Comparison of ENCODE assay signal across 8 cellular contexts in genomic region chr12:57745485-57745881, GRCh38. TPM values are rescaled to one million over a fixed set of nuclear protein-coding genes. Genes with fewer than 3 reads are reported as not detected.
DNase-seq lines count a peak whose midpoint lies in the region; ATAC-seq and TF ChIP-seq lines count a peak whose summit lies in the region.

No MANE protein-coding gene starts in this region.

- H3K9me3 ChIP-seq in left lung (no peaks in the 10 kb centered on the region), tibial nerve (no peaks in the 10 kb centered on the region)

- H3K36me3 Mint-ChIP-seq in activated naive CD4-positive, alpha-beta T cell treated with anti-CD3 and anti-CD28 coated beads for 36 hours (ENCODE audit: low read depth): peaks cover 36% of the 10 kb centered on the region

- peaks cover 0 to 45% of the 10 kb centered on the region in 2 donors for H3K36me3 ChIP-seq in left lung
- H3K36me3 ChIP-seq in tibial nerve: peaks cover 0 to 45% (median 4%) of the 10 kb centered on the region in 3 donors

- H3K9me3 Mint-ChIP-seq in activated naive CD4-positive, alpha-beta T cell treated with anti-CD3 and anti-CD28 coated beads for 36 hours: no peaks in the 10 kb centered on the region

- H3K27ac Mint-ChIP-seq in activated naive CD4-positive, alpha-beta T cell treated with anti-CD3 and anti-CD28 coated beads for 36 hours: peak overlapping the region; percentile 94

- TF ChIP-seq CTCF in left lung (IDR thresholded peaks at IDR 0.05) (no peak), tibial nerve (IDR thresholded peaks at IDR 0.05) (no peak)

- peaks cover 42% of the 10 kb centered on the region for H3K4me1 Mint-ChIP-seq in activated naive CD4-positive, alpha-beta T cell treated with anti-CD3 and anti-CD28 coated beads for 36 hours (ENCODE audit: low read depth)

- H3K27ac ChIP-seq in angular gyrus (ENCODE audit: low read depth, low read length) (peak overlapping the region; percentile 98), left lung (peak overlapping the region; percentile 91 to 92), tibial nerve (peak overlapping the region; percentile 93 to 99 (median 93))

- ATAC-seq in left lung (peak; percentile 2), HG02610 (IDR thresholded peaks at IDR 0.05; ENCODE audit: unreplicated experiment) (no peak), GM19397 (IDR thresholded peaks at IDR 0.05; ENCODE audit: unreplicated experiment) (no peak)

- WGBS in tibial nerve, 2 donors: 39 to 40% methylated on average over 8 of the region's 8 CpGs

- no peak for DNase-seq in activated naive CD4-positive, alpha-beta T cell treated with anti-CD3 and anti-CD28 coated beads for 36 hours
- no peak for DNase-seq in activated naive CD4-positive, alpha-beta T cell (lab: John Stamatoyannopoulos, UW)
- DNase-seq in left lung (no peak), tibial nerve (ENCODE audit: low spot score in 2 of 2) (no peak), NCI-H1048 (lab: John Stamatoyannopoulos, UW) (no peak)

- H3K4me3 ChIP-seq in left lung (peak overlapping the region; percentile 63 to 65), tibial nerve (peak overlapping the region; percentile 49 to 90 (median 66))

- peaks cover 0 to 13% of the 10 kb centered on the region in 2 donors for H3K27me3 ChIP-seq in left lung
- peaks cover 0 to 8% of the 10 kb centered on the region in 2 donors for H3K27me3 ChIP-seq in tibial nerve

- TF ChIP-seq POLR2A in tibial nerve (IDR thresholded peaks at IDR 0.05): no peak

- no peaks in the 10 kb centered on the region for H3K27me3 Mint-ChIP-seq in activated naive CD4-positive, alpha-beta T cell treated with anti-CD3 and anti-CD28 coated beads for 36 hours (ENCODE audit: low read depth)

- H3K4me1 ChIP-seq in left lung (peaks cover 0 to 41% of the 10 kb centered on the region in 2 donors), tibial nerve (peaks cover 0 to 26% (median 5%) of the 10 kb centered on the region in 4 donors)

- peak overlapping the region; percentile 85 for H3K4me3 Mint-ChIP-seq in activated naive CD4-positive, alpha-beta T cell treated with anti-CD3 and anti-CD28 coated beads for 36 hours

- CTCF ChIA-PET in activated naive CD4-positive, alpha-beta T cell treated with anti-CD3 and anti-CD28 coated beads for 36 hours (lab: Charles Lee): interaction anchor here (0.6 to 2.3 kb wide), 6 partner anchors 11 to 285 kb away, joined by 3 to 8 read pairs (median 5); partner anchors contain the start of gene OS9

- intact Hi-C loops in activated naive CD4-positive, alpha-beta T cell treated with anti-CD3 and anti-CD28 coated beads for 36 hours (cut with micrococcal nuclease): loop anchor here (2.0 kb wide), 1 partner anchor 267 kb away; the partner anchor contains the start of gene ARHGAP9
- intact Hi-C loops in left lung (cut with DNase I): no loop called here

- TF ChIP-seq EP300 in tibial nerve (IDR thresholded peaks at IDR 0.05): no peak

RNA-seq across cellular contexts. Expression of gene TSPAN31, which starts 0.6 kb away (rescaled TPM):
- total RNA-seq in activated naive CD4-positive, alpha-beta T cell treated with anti-CD3 and anti-CD28 coated beads for 36 hours: 1 to 10 TPM; 6.4 to 7.7 TPM
- total RNA-seq in left lung (10 to 100 TPM; 33.5 to 40.0 TPM), tibial nerve (100 to 1,000 TPM in 1 of 4 donors, 10 to 100 TPM in 3; 47.1 to 115 (median 80.1) TPM)

RNA-seq across cellular contexts. Expression of gene CDK4, which starts 6.6 kb away (rescaled TPM):
- 100 to 1,000 TPM; 194 to 202 TPM for total RNA-seq in activated naive CD4-positive, alpha-beta T cell treated with anti-CD3 and anti-CD28 coated beads for 36 hours
- total RNA-seq in left lung (100 to 1,000 TPM in 1 of 2 donors, 10 to 100 TPM in 1; 80.1 to 130 TPM), tibial nerve (100 to 1,000 TPM in 2 of 4 donors, 10 to 100 TPM in 2; 79.1 to 156 (median 99.0) TPM)

RNA-seq across cellular contexts. Expression of gene AGAP2, which starts 6.9 kb away (rescaled TPM):
- total RNA-seq in activated naive CD4-positive, alpha-beta T cell treated with anti-CD3 and anti-CD28 coated beads for 36 hours: 10 to 100 TPM; 26.7 to 28.0 TPM
- total RNA-seq in left lung (1 to 10 TPM; 1.9 to 5.8 TPM), tibial nerve (1 to 10 TPM; 1.1 to 5.7 (median 2.5) TPM)

RNA-seq across cellular contexts. Expression of gene MARCHF9, which starts 9.4 kb away (rescaled TPM):
- total RNA-seq in activated naive CD4-positive, alpha-beta T cell treated with anti-CD3 and anti-CD28 coated beads for 36 hours: 10 to 100 TPM; 10.4 to 10.8 TPM
- total RNA-seq in left lung: 10 to 100 TPM; 17.4 to 22.4 TPM
- total RNA-seq in tibial nerve: 10 to 100 TPM in 2 of 4 donors, 1 to 10 TPM in 2; 4.2 to 19.8 (median 10.4) TPM

RNA-seq across cellular contexts. Expression of gene CYP27B1, which starts 21.4 kb away (rescaled TPM):
- 1 to 10 TPM; 5.4 to 6.1 TPM for total RNA-seq in activated naive CD4-positive, alpha-beta T cell treated with anti-CD3 and anti-CD28 coated beads for 36 hours
- total RNA-seq in left lung (1 to 10 TPM; 1.5 to 4.7 TPM), tibial nerve (1 to 10 TPM in 1 of 4 donors, not detected in 3; 3.0 TPM)

Comparison
In these comparisons a context has a peak if more than half of its experiments do, and no peak if none do; other contexts are left out.
1. RNA of gene AGAP2, which starts 6.9 kb away (total RNA-seq): 26.7 to 28.0 TPM in activated naive CD4-positive, alpha-beta T cell treated with anti-CD3 and anti-CD28 coated beads for 36 hours; 1.9 to 5.8 TPM in left lung and 1.1 to 5.7 TPM in tibial nerve; every median in the first group is over 4 times any median in the second.
2. Peak in every context shown above with its lines, with median percentiles within 50 percentile points of each other: H3K27ac ChIP-seq.